In genomic region chr17:60461584-60461983, GRCh38 we compare ENCODE assay signal across 38 cellular contexts. TPM values are rescaled to one million over a fixed set of nuclear protein-coding genes. Genes with fewer than 3 reads are reported as not detected.
"Had no signal": no experiment of that assay in that cellular context is flagged by ENCODE, and none has a peak within 500 bp of the region (broad histone marks: within the 10 kb centered on the region; RNA-seq: fewer than 3 reads in every experiment).

No MANE protein-coding gene starts in this region.

- ATAC-seq: activated CD4-positive, alpha-beta T cell treated with anti-CD3 and anti-CD28 coated beads for 36 hours; activated CD4-positive, CD25-positive, alpha-beta regulatory T cell treated with anti-CD3 and anti-CD28 coated beads, Interleukin-2, amount 50 U/mL, for 24 hours; activated CD8-positive, alpha-beta memory T cell treated with anti-CD3 and anti-CD28 coated beads, Interleukin-2, amount 10 ng/mL, durations not matched to agents 7 days and 5 days; activated CD8-positive, alpha-beta T cell treated with anti-CD3 and anti-CD28 coated beads, Interleukin-2, amount 10 ng/mL, durations not matched to agents 7 days and 5 days; activated naive CD4-positive, alpha-beta T cell treated with anti-CD3 and anti-CD28 coated beads, Interleukin-2, amount 50 U/mL, for 72 hours; activated T-helper 17 cell treated with anti-CD3 and anti-CD28 coated beads, Interleukin-2, amount 50 U/mL, for 72 hours; body of pancreas; WTC11 had no signal

- H3K27me3 ChIP-seq: adrenal gland, body of pancreas, brain microvascular endothelial cell, breast epithelium had no signal

- DNase-seq: activated CD4-positive, alpha-beta memory T cell treated with anti-CD3 and anti-CD28 coated beads, Interleukin-2, amount 10 ng/mL, durations not matched to agents 7 days and 5 days; activated CD4-positive, alpha-beta T cell treated with anti-CD3 and anti-CD28 coated beads for 1 hour; activated CD4-positive, alpha-beta T cell treated with anti-CD3 and anti-CD28 coated beads for 36 hours; activated CD4-positive, alpha-beta T cell treated with anti-CD3 and anti-CD28 coated beads for 48 hours; activated CD4-positive, alpha-beta T cell treated with anti-CD3 and anti-CD28 coated beads, Interleukin-2, amount 10 ng/mL, durations not matched to agents 7 days and 5 days; activated CD4-positive, alpha-beta T cell treated with anti-CD3 and anti-CD28 coated beads, Interleukin-2, amount 50 U/mL, for 48 hours; activated CD4-positive, CD25-positive, alpha-beta regulatory T cell; activated CD8-positive, alpha-beta memory T cell treated with anti-CD3 and anti-CD28 coated beads for 24 hours; activated CD8-positive, alpha-beta memory T cell treated with anti-CD3 and anti-CD28 coated beads, Interleukin-2, amount 10 ng/mL, durations not matched to agents 7 days and 5 days; activated CD8-positive, alpha-beta memory T cell treated with anti-CD3 and anti-CD28 coated beads, Interleukin-2, amount 50 U/mL, for 48 hours; activated CD8-positive, alpha-beta T cell treated with anti-CD3 and anti-CD28 coated beads, Interleukin-2, amount 10 ng/mL, durations not matched to agents 7 days and 5 days; activated effector memory CD4-positive, alpha-beta T cell treated with anti-CD3 and anti-CD28 coated beads, Interleukin-2, amount 50 U/mL, for 16 hours; activated gamma-delta T cell treated with Interleukin-2 at 50 U/mL for 16 hours; activated naive CD4-positive, alpha-beta T cell; activated naive CD4-positive, alpha-beta T cell treated with anti-CD3 and anti-CD28 coated beads for 36 hours; activated naive CD4-positive, alpha-beta T cell treated with anti-CD3 and anti-CD28 coated beads, Interleukin-2, amount 50 U/mL, for 16 hours; activated naive CD8-positive, alpha-beta T cell treated with anti-CD3 and anti-CD28 coated beads for 36 hours; activated T-cell treated with anti-CD3 and anti-CD28 coated beads, Interleukin-2, amount 50 U/mL, for 24 hours; activated T-cell treated with anti-CD3 and anti-CD28 coated beads, Interleukin-2, amount 50 U/mL, for 48 hours; adrenal gland; amniotic stem cell; aorta; body of pancreas; brain microvascular endothelial cell; central memory CD4-positive, alpha-beta T cell; T-helper 1 cell; T-helper 2 cell; T-helper 9 cell had no signal

- H3K4me1 ChIP-seq: adrenal gland, body of pancreas, breast epithelium had no signal

- H3K9me3 ChIP-seq: adrenal gland, body of pancreas, breast epithelium had no signal

- H3K36me3 ChIP-seq: breast epithelium had no signal

- FAIRE-seq: astrocyte, TTC549 had no signal

- H3K27ac ChIP-seq: adrenal gland, body of pancreas, brain microvascular endothelial cell, breast epithelium, VCaP had no signal

- H3K4me3 ChIP-seq: adrenal gland, body of pancreas, breast epithelium had no signal

RNA-seq across cellular contexts. Expression of gene CHCT1, which starts 39.3 kb away (rescaled TPM):
- total RNA-seq: activated CD4-positive, alpha-beta memory T cell treated with anti-CD3 and anti-CD28 coated beads, Interleukin-2, amount 10 ng/mL, durations not matched to agents 7 days and 5 days; activated CD4-positive, alpha-beta T cell treated with anti-CD3 and anti-CD28 coated beads, Interleukin-2, amount 10 ng/mL, durations not matched to agents 7 days and 5 days; activated CD8-positive, alpha-beta memory T cell treated with anti-CD3 and anti-CD28 coated beads, Interleukin-2, amount 10 ng/mL, durations not matched to agents 7 days and 5 days; activated CD8-positive, alpha-beta T cell treated with anti-CD3 and anti-CD28 coated beads, Interleukin-2, amount 10 ng/mL, durations not matched to agents 7 days and 5 days; activated T-helper 17 cell treated with anti-CD3 and anti-CD28 coated beads, Interleukin-2, amount 50 U/mL, for 72 hours; aorta; astrocyte; body of pancreas; cardiac septum; cerebellum; WTC11 had no signal
- polyA plus RNA-seq: aorta had no signal
